Comparison of ENCODE assay signal across 8 cellular contexts in the genomic region with DNA sequence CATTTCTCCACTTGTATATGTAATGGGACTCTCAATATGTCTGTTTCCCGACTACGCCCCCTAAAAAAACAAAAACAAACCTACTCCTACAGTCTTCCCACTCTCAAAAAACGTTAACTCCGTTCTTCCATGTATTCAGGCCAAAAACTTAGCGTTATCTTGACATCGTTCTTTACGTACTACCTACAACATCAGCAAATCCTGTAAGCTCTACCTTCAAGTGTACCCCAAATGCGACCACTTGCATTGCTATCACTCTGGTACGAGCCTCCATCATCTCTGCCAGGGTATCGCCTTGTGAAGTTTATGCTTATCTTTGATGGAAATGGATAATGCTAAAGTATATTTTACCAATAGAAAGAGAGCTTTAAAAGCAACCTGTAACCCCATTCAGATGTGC. TPM values are rescaled to one million over a fixed set of nuclear protein-coding genes. Genes with fewer than 3 reads are reported as not detected.
DNase-seq lines count a peak whose midpoint lies in the region; ATAC-seq and TF ChIP-seq lines count a peak whose summit lies in the region.

No MANE protein-coding gene starts in this region.

- H3F3A ChIP-seq in OCI-LY1 (ENCODE audit: insufficient read depth, low read length) = no peaks in the 10 kb centered on the region; the same call in 1 of the 2 replicates

- peaks cover 8% of the 10 kb centered on the region for H3K4me1 Mint-ChIP-seq in Caco-2 (ENCODE audit: low read depth, unreplicated experiment)
- H3K4me1 Mint-ChIP-seq in activated naive CD8-positive, alpha-beta T cell treated with anti-CD3 and anti-CD28 coated beads for 36 hours = peaks cover 39% of the 10 kb centered on the region

- no peaks in the 10 kb centered on the region for H3K9me3 Mint-ChIP-seq in Caco-2 (ENCODE audit: unreplicated experiment)
- peaks cover 2% of the 10 kb centered on the region for H3K9me3 Mint-ChIP-seq in activated naive CD8-positive, alpha-beta T cell treated with anti-CD3 and anti-CD28 coated beads for 36 hours

- no peaks in the 10 kb centered on the region for H3K9me3 ChIP-seq in Caco-2
- H3K9me3 ChIP-seq in OCI-LY1 (ENCODE audit: low read length) = no peaks in the 10 kb centered on the region
- H3K9me3 ChIP-seq in esophagus squamous epithelium = no peaks in the 10 kb centered on the region
- H3K9me3 ChIP-seq in psoas muscle = no peaks in the 10 kb centered on the region

- H3K9me2 ChIP-seq in OCI-LY1 (ENCODE audit: low read depth, low read length) = no peaks in the 10 kb centered on the region

- no peaks in the 10 kb centered on the region for H4K20me1 ChIP-seq in OCI-LY1 (ENCODE audit: insufficient read depth, low read length)

- DNase-seq in Caco-2 = no peak
- DNase-seq in esophagus squamous epithelium (lab: John Stamatoyannopoulos, UW) = no peak
- no peak for DNase-seq in psoas muscle
- DNase-seq in foreskin melanocyte = no peak
- DNase-seq in cortex of kidney (lab: John Stamatoyannopoulos, UW) = no peak
- DNase-seq in OCI-M2 (lab: John Stamatoyannopoulos, UW; ENCODE audit: unreplicated experiment) = no peak
- DNase-seq in activated naive CD8-positive, alpha-beta T cell treated with anti-CD3 and anti-CD28 coated beads for 36 hours = no peak

- no peak overlapping the region for H2AFZ ChIP-seq in OCI-LY1 (ENCODE audit: low read length)

- H3K36me3 Mint-ChIP-seq in Caco-2 (ENCODE audit: insufficient read depth, unreplicated experiment) = peaks cover 11% of the 10 kb centered on the region
- peaks cover 30% of the 10 kb centered on the region for H3K36me3 Mint-ChIP-seq in activated naive CD8-positive, alpha-beta T cell treated with anti-CD3 and anti-CD28 coated beads for 36 hours

- H3K27ac ChIP-seq in OCI-LY1 (ENCODE audit: low read depth, low read length, poor library complexity, severe bottlenecking) = peak overlapping the region; percentile 55
- peak overlapping the region; percentile 86 to 88 (median 87) for H3K27ac ChIP-seq in esophagus squamous epithelium
- H3K27ac ChIP-seq in psoas muscle = peak overlapping the region; percentile 87

- H3K27me3 Mint-ChIP-seq in Caco-2 (ENCODE audit: insufficient read depth, unreplicated experiment) = no peaks in the 10 kb centered on the region
- no peaks in the 10 kb centered on the region for H3K27me3 Mint-ChIP-seq in activated naive CD8-positive, alpha-beta T cell treated with anti-CD3 and anti-CD28 coated beads for 36 hours

- H3K9ac ChIP-seq in OCI-LY1 (ENCODE audit: low read length) = peak overlapping the region; percentile 85

- H3K4me3 ChIP-seq in Caco-2 (ENCODE audit: low read depth, low read length) (peak overlapping the region; percentile 78), OCI-LY1 (ENCODE audit: low read depth, low read length, poor library complexity, severe bottlenecking) (peak overlapping the region; percentile 81), esophagus squamous epithelium (peak overlapping the region; percentile 63 to 89 (median 78)), psoas muscle (peak overlapping the region; percentile 90)

- H3K4me2 ChIP-seq in OCI-LY1 (ENCODE audit: low read length) = peak overlapping the region; percentile 90

- H3K4me1 ChIP-seq in Caco-2 = peaks cover 16% of the 10 kb centered on the region
- peaks cover 47% of the 10 kb centered on the region for H3K4me1 ChIP-seq in OCI-LY1 (ENCODE audit: insufficient read depth, low read length, severe bottlenecking)
- H3K4me1 ChIP-seq in esophagus squamous epithelium = peaks cover 15 to 47% (median 24%) of the 10 kb centered on the region in 3 donors
- peaks cover 17% of the 10 kb centered on the region for H3K4me1 ChIP-seq in psoas muscle

- no peaks in the 10 kb centered on the region for H3K27me3 ChIP-seq in Caco-2 (replicated peaks; ENCODE audit: control insufficient read depth, insufficient read depth, low read length)
- H3K27me3 ChIP-seq in OCI-LY1 (ENCODE audit: insufficient read depth, low read length) = no peaks in the 10 kb centered on the region
- no peaks in the 10 kb centered on the region for H3K27me3 ChIP-seq in esophagus squamous epithelium
- H3K27me3 ChIP-seq in psoas muscle (ENCODE audit: insufficient read depth in 3 of 3, low read length in 2 of 3) = no peaks in the 10 kb centered on the region

- CTCF ChIA-PET in Caco-2 (lab: Charles Lee) = interaction anchor here (0.7 to 1.2 kb wide), 3 partner anchors 8 to 306 kb away, joined by 3 to 4 read pairs (median 3); no protein-coding TSS in a partner anchor

- ATAC-seq in psoas muscle = no peak

- intact Hi-C loops in Caco-2 (cut with micrococcal nuclease; ENCODE audit: unreplicated experiment) (loop anchor here (1.0 to 5.0 kb wide), 2 partner anchors 117 to 304 kb away; a partner anchor contains a TSS), esophagus squamous epithelium (cut with DNase I) (no loop called here), psoas muscle (cut with DNase I) (loop anchor here in 1 of 2 donors (5.0 kb wide), 1 partner anchor 148 kb away; a partner anchor contains a TSS)

- TF ChIP-seq POLR2A in esophagus squamous epithelium (IDR thresholded peaks at IDR 0.05) = no peak

- POLR2A ChIA-PET in Caco-2 (lab: Charles Lee) = interaction anchor here (0.5 to 1.3 kb wide), 5 partner anchors 35 to 118 kb away, joined by 3 to 7 read pairs (median 3); a partner anchor contains a TSS

- TF ChIP-seq CTCF in Caco-2 (IDR thresholded peaks at IDR 0.05; ENCODE audit: insufficient read depth in 1 of 2, low read depth in 1 of 2, low read length in 1 of 2, severe bottlenecking in 1 of 2, unreplicated experiment in 1 of 2) (no peak), OCI-LY1 (IDR thresholded peaks at IDR 0.05; ENCODE audit: low read length) (no peak), esophagus squamous epithelium (IDR thresholded peaks at IDR 0.05) (no peak), psoas muscle (IDR thresholded peaks at IDR 0.05) (no peak)

- H3K36me3 ChIP-seq in Caco-2 (ENCODE audit: control insufficient read depth, insufficient read depth, low read length) = no peaks in the 10 kb centered on the region
- peaks cover 36% of the 10 kb centered on the region for H3K36me3 ChIP-seq in OCI-LY1 (ENCODE audit: insufficient read depth, low read length)
- peaks cover 0 to 32% (median under 1%) of the 10 kb centered on the region in 3 donors for H3K36me3 ChIP-seq in esophagus squamous epithelium
- H3K36me3 ChIP-seq in psoas muscle (ENCODE audit: insufficient read depth in 1 of 2, low read depth in 1 of 2) = peaks cover 0 to 49% of the 10 kb centered on the region in 2 donors

- no TSS peak for BruUV-seq in Caco-2 (replicated peaks; lab: Mats Ljungman, UMichigan)

- H3K79me2 ChIP-seq in OCI-LY1 (ENCODE audit: insufficient read depth, low read length) = peaks cover 25% of the 10 kb centered on the region

- 0 to 2% methylated on average over 10 of the region's 10 CpGs for WGBS in esophagus squamous epithelium, 2 donors
- 2 to 3% (median 3%) methylated on average over 10 of the region's 10 CpGs for WGBS in psoas muscle, 3 donors

- no peak overlapping the region for H3K27ac Mint-ChIP-seq in Caco-2 (ENCODE audit: unreplicated experiment)
- H3K27ac Mint-ChIP-seq in activated naive CD8-positive, alpha-beta T cell treated with anti-CD3 and anti-CD28 coated beads for 36 hours = no peak overlapping the region

- no peak overlapping the region for H3K4me3 Mint-ChIP-seq in Caco-2 (ENCODE audit: unreplicated experiment)
- no peak overlapping the region for H3K4me3 Mint-ChIP-seq in activated naive CD8-positive, alpha-beta T cell treated with anti-CD3 and anti-CD28 coated beads for 36 hours

RNA-seq across cellular contexts. Expression of a gene that starts 0.5 kb away (rescaled TPM):
- total RNA-seq in Caco-2 (2022) = 7.5 and 8.3 TPM in 2 replicates
- 1 to 10 TPM; 2.7 to 6.8 (median 5.9) TPM for total RNA-seq in esophagus squamous epithelium
- total RNA-seq in psoas muscle = 1 to 10 TPM; 2.0 to 4.7 (median 4.0) TPM
- polyA plus RNA-seq in psoas muscle = 1 to 10 TPM; 2.9 to 9.1 (median 3.1) TPM
- 10 to 100 TPM; 12.5 to 14.6 TPM for total RNA-seq in activated naive CD8-positive, alpha-beta T cell treated with anti-CD3 and anti-CD28 coated beads for 36 hours

RNA-seq across cellular contexts. Expression of a gene that starts 0.6 kb away (rescaled TPM):
- total RNA-seq in Caco-2 (2022) (15.3 and 16.1 TPM in 2 replicates), esophagus squamous epithelium (10 to 100 TPM; 15.8 to 34.5 (median 23.1) TPM), psoas muscle (1 to 10 TPM; 5.4 to 6.9 (median 6.1) TPM)
- 1 to 10 TPM; 3.0 to 4.1 (median 3.2) TPM for polyA plus RNA-seq in psoas muscle
- 10 to 100 TPM; 14.5 to 14.6 TPM for total RNA-seq in activated naive CD8-positive, alpha-beta T cell treated with anti-CD3 and anti-CD28 coated beads for 36 hours
